13 cellular contexts compared by ENCODE assay signal in the genomic region with DNA sequence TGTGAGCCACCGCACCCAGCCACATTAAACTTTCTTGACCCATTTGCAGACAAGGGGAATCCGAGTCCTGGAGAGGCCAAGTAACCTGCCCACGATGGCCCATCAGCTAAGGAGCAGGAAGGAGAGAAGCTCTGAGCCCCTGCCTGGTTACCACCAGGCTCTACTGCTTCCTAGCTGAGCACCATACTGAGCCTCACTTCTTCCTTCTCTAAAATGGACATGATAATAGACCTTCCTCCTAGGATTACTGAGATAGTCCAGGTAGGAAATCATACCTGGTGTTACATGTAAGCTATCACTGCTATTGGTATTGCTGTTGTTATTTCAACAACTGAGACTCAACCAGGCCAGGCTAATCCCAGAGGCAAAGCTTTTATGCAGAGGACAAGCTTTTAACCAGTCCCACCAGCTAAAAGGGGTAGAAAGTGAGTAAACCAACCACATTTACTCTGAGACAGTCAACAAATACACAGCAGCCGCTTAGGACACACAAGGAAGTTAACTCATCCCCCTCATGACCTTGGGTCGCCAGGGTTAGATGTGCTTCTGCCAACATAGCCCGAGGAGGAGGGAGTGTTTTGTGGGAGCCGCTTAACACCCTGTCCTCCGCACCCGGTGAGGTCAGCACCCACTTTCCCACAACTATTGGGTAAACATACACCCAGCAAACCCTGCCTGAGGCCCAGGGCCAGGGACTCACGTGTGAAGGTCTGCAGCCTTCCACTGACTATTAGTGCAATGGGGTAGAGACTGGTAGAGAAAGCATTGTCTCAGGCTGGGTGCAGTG. TPM values are rescaled to one million over a fixed set of nuclear protein-coding genes. Genes with fewer than 3 reads are reported as not detected.
DNase-seq lines count a peak whose midpoint lies in the region; ATAC-seq, FAIRE-seq and TF ChIP-seq lines count a peak whose summit lies in the region.
"Had no signal": no experiment of that assay in that cellular context is flagged by ENCODE, and none has a peak within 500 bp of the region (broad histone marks: within the 10 kb centered on the region; RNA-seq: fewer than 3 reads in every experiment).

No MANE protein-coding gene starts in this region.

- H3K27me3 ChIP-seq in RWPE2 (ENCODE audit: insufficient read depth, poor library complexity, severe bottlenecking): no peaks in the 10 kb centered on the region

- no peak for TF ChIP-seq POLR2A in H54 (IDR thresholded peaks at IDR 0.05; ENCODE audit: low read depth, low read length)

- no peaks in the 10 kb centered on the region for H3K36me3 Mint-ChIP-seq in activated T-helper 1 cell treated with anti-CD3 and anti-CD28 coated beads, Interleukin-12 subunit alpha, Interleukin-12 subunit beta, Interleukin-2, Interleukin-4 antibody, amounts not matched to agents 30 ng/mL and 10 ng/mL and 1 ng/mL, durations not matched to agents 14 hours and 24 hours and 36 hours (ENCODE audit: low read depth)
- peaks cover 5% of the 10 kb centered on the region for H3K36me3 Mint-ChIP-seq in glutamatergic neuron (ENCODE audit: unreplicated experiment)

- FAIRE-seq in H54 (lab: Jason Lieb, UNC): peak; percentile 75

- peaks cover 21% of the 10 kb centered on the region for H3K4me1 ChIP-seq in RWPE2 (ENCODE audit: insufficient read depth, poor library complexity, severe bottlenecking)

- no peaks in the 10 kb centered on the region for H3K36me3 ChIP-seq in RWPE2 (ENCODE audit: low read depth)

- no peak for DNase-seq in H54 (ENCODE audit: insufficient read length, low spot score)
- DNase-seq in RWPE2 (ENCODE audit: low spot score): peak; percentile 95
- peak; percentile 75 for DNase-seq in epithelial cell of prostate (ENCODE audit: low read depth, low spot score)
- DNase-seq in renal cortical epithelial cell (ENCODE audit: low read depth): peak; percentile 89
- DNase-seq in activated T-helper 1 cell treated with anti-CD3 and anti-CD28 coated beads, Interleukin-12 subunit alpha, Interleukin-12 subunit beta, Interleukin-2, Interleukin-4 antibody, amounts not matched to agents 30 ng/mL and 10 ng/mL and 1 ng/mL, durations not matched to agents 14 hours and 24 hours and 36 hours (ENCODE audit: low spot score): no peak
- DNase-seq in glutamatergic neuron: no peak
- DNase-seq in activated CD4-positive, alpha-beta T cell treated with anti-CD3 and anti-CD28 coated beads, Interleukin-2, amount 50 U/mL, for 1 hour: no peak
- DNase-seq: cerebellar nuclear complex, DMS79 treated with DMSO at 0.1 percent for 48 hours, NCI-H2029 treated with DMSO at 0.1 percent for 48 hours, nucleus accumbens, SW 1271 had no signal

- no peak overlapping the region for H3K4me3 Mint-ChIP-seq in activated T-helper 1 cell treated with anti-CD3 and anti-CD28 coated beads, Interleukin-12 subunit alpha, Interleukin-12 subunit beta, Interleukin-2, Interleukin-4 antibody, amounts not matched to agents 30 ng/mL and 10 ng/mL and 1 ng/mL, durations not matched to agents 14 hours and 24 hours and 36 hours
- H3K4me3 Mint-ChIP-seq in glutamatergic neuron (ENCODE audit: unreplicated experiment): no peak overlapping the region

- peak overlapping the region; percentile 26 for H3K27ac ChIP-seq in RWPE2 (ENCODE audit: poor library complexity, severe bottlenecking)
- no peak overlapping the region for H3K27ac ChIP-seq in epithelial cell of prostate

- H3K4me3 ChIP-seq in RWPE2 (ENCODE audit: severe bottlenecking): no peak overlapping the region

- intact Hi-C loops in activated T-helper 1 cell treated with anti-CD3 and anti-CD28 coated beads, Interleukin-12 subunit alpha, Interleukin-12 subunit beta, Interleukin-2, Interleukin-4 antibody, amounts not matched to agents 30 ng/mL and 10 ng/mL and 1 ng/mL, durations not matched to agents 14 hours and 24 hours and 36 hours (cut with micrococcal nuclease): no loop called here

- peaks cover 11% of the 10 kb centered on the region for H3K4me1 Mint-ChIP-seq in activated T-helper 1 cell treated with anti-CD3 and anti-CD28 coated beads, Interleukin-12 subunit alpha, Interleukin-12 subunit beta, Interleukin-2, Interleukin-4 antibody, amounts not matched to agents 30 ng/mL and 10 ng/mL and 1 ng/mL, durations not matched to agents 14 hours and 24 hours and 36 hours (ENCODE audit: low read depth)
- peaks cover 10% of the 10 kb centered on the region for H3K4me1 Mint-ChIP-seq in glutamatergic neuron (ENCODE audit: low read depth, unreplicated experiment)

- ATAC-seq in RWPE2 (ENCODE audit: low read depth): peak; percentile 69
- ATAC-seq in HG03025 (IDR thresholded peaks at IDR 0.05; ENCODE audit: low FRiP score, unreplicated experiment): no peak

- peaks cover 15% of the 10 kb centered on the region for H3K27me3 Mint-ChIP-seq in activated T-helper 1 cell treated with anti-CD3 and anti-CD28 coated beads, Interleukin-12 subunit alpha, Interleukin-12 subunit beta, Interleukin-2, Interleukin-4 antibody, amounts not matched to agents 30 ng/mL and 10 ng/mL and 1 ng/mL, durations not matched to agents 14 hours and 24 hours and 36 hours (ENCODE audit: insufficient read depth)
- peaks cover 5% of the 10 kb centered on the region for H3K27me3 Mint-ChIP-seq in glutamatergic neuron (ENCODE audit: unreplicated experiment)

- TF ChIP-seq CTCF in RWPE2 (IDR thresholded peaks at IDR 0.05; ENCODE audit: poor library complexity, severe bottlenecking): no peak
- TF ChIP-seq CTCF in glutamatergic neuron (IDR thresholded peaks at IDR 0.05; ENCODE audit: partially characterized antibody, unreplicated experiment): no peak

- H3K27ac Mint-ChIP-seq in activated T-helper 1 cell treated with anti-CD3 and anti-CD28 coated beads, Interleukin-12 subunit alpha, Interleukin-12 subunit beta, Interleukin-2, Interleukin-4 antibody, amounts not matched to agents 30 ng/mL and 10 ng/mL and 1 ng/mL, durations not matched to agents 14 hours and 24 hours and 36 hours: no peak overlapping the region
- H3K27ac Mint-ChIP-seq in glutamatergic neuron (ENCODE audit: unreplicated experiment): no peak overlapping the region

- H3K9me3 ChIP-seq in RWPE2 (ENCODE audit: severe bottlenecking): no peaks in the 10 kb centered on the region

- no peaks in the 10 kb centered on the region for H3K9me3 Mint-ChIP-seq in activated T-helper 1 cell treated with anti-CD3 and anti-CD28 coated beads, Interleukin-12 subunit alpha, Interleukin-12 subunit beta, Interleukin-2, Interleukin-4 antibody, amounts not matched to agents 30 ng/mL and 10 ng/mL and 1 ng/mL, durations not matched to agents 14 hours and 24 hours and 36 hours
- H3K9me3 Mint-ChIP-seq in glutamatergic neuron (ENCODE audit: unreplicated experiment): peaks cover 2% of the 10 kb centered on the region

RNA-seq across cellular contexts. Expression of gene PTGES, which starts 20.6 kb away (rescaled TPM):
- total RNA-seq in renal cortical epithelial cell (3.2 and 42.7 TPM in 2 replicates), glutamatergic neuron (ENCODE audit: unreplicated experiment) (1.0 TPM)
- total RNA-seq in activated T-helper 1 cell treated with anti-CD3 and anti-CD28 coated beads, Interleukin-12 subunit alpha, Interleukin-12 subunit beta, Interleukin-2, Interleukin-4 antibody, amounts not matched to agents 30 ng/mL and 10 ng/mL and 1 ng/mL, durations not matched to agents 14 hours and 24 hours and 36 hours: 0.16 TPM in 1 of 2 replicates, not detected in the other

RNA-seq across cellular contexts. Expression of gene TOR1B, which starts 29.5 kb away (rescaled TPM):
- 25.6 and 25.9 TPM in 2 replicates for total RNA-seq in renal cortical epithelial cell
- 21.9 and 25.6 TPM in 2 replicates for total RNA-seq in activated T-helper 1 cell treated with anti-CD3 and anti-CD28 coated beads, Interleukin-12 subunit alpha, Interleukin-12 subunit beta, Interleukin-2, Interleukin-4 antibody, amounts not matched to agents 30 ng/mL and 10 ng/mL and 1 ng/mL, durations not matched to agents 14 hours and 24 hours and 36 hours
- total RNA-seq in glutamatergic neuron (ENCODE audit: unreplicated experiment): 33.5 TPM

RNA-seq across cellular contexts. Expression of gene TOR1A, which starts 50.5 kb away (rescaled TPM):
- 48.4 and 52.8 TPM in 2 replicates for total RNA-seq in renal cortical epithelial cell
- 61.3 and 62.1 TPM in 2 replicates for total RNA-seq in activated T-helper 1 cell treated with anti-CD3 and anti-CD28 coated beads, Interleukin-12 subunit alpha, Interleukin-12 subunit beta, Interleukin-2, Interleukin-4 antibody, amounts not matched to agents 30 ng/mL and 10 ng/mL and 1 ng/mL, durations not matched to agents 14 hours and 24 hours and 36 hours
- 42.3 TPM for total RNA-seq in glutamatergic neuron (ENCODE audit: unreplicated experiment)

Comparison
In these comparisons a context has a peak if more than half of its experiments do, and no peak if none do; other contexts are left out.
1. DNase-seq: peak in RWPE2 (single experiment), epithelial cell of prostate (single experiment) and renal cortical epithelial cell (single experiment); none in H54 (single experiment), activated T-helper 1 cell treated with anti-CD3 and anti-CD28 coated beads, Interleukin-12 subunit alpha, Interleukin-12 subunit beta, Interleukin-2, Interleukin-4 antibody, amounts not matched to agents 30 ng/mL and 10 ng/mL and 1 ng/mL, durations not matched to agents 14 hours and 24 hours and 36 hours (single experiment), glutamatergic neuron (single experiment) and activated CD4-positive, alpha-beta T cell treated with anti-CD3 and anti-CD28 coated beads, Interleukin-2, amount 50 U/mL, for 1 hour (single experiment).